Comparison of ENCODE assay signal across 7 cellular contexts in the genomic region with DNA sequence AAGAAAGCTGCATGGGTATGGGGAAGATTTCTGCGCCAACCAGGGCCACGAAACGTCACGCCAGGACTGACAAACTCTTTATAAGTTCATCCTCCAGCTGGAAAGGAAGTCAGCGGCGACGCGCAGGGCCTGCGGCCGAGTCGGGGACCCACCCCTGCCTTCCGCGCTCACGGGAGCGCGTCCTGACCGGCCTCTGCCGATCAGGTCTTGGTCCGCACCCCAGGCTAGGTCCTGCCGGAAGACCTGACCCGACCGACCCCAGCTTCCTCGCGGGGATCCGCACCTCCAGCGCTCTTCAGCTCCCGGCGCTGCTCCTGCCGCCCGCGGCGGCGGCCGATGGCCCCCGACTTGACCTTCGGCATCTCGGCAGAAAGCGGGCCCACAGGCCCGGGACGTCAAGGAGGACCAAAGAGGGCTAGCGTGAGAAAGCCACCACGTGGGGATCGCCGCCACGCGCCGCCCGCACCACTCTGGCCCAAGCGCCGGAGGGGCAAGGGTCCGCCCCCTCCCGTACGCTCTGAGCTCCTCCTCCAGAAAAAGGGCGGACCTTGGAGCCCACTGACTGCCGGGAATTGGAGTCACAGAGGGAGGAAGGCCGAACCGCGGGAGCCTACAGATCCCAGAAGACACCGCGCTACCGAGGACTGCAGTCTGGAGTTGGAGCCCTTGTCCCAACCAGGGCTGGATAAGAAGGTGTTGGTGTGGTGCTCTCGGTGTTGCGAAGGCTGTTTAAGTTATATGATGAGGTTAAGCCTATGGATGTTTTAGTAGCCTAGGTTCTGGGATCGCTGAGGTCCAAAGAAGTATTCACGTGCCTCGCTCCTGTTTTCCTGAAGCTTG. TPM values are rescaled to one million over a fixed set of nuclear protein-coding genes. Genes with fewer than 3 reads are reported as not detected.
DNase-seq lines count a peak whose midpoint lies in the region; ATAC-seq and TF ChIP-seq lines count a peak whose summit lies in the region.

Gene DIMT1 (minus strand): TSS at position 495 of the 840 bp plus-strand sequence. CDS start 133 bp downstream, at position 362.

- H3K4me2 ChIP-seq in hepatocyte = peak within 1 kb of the TSS; percentile 82

- no peaks in the 10 kb centered on the region for H3K27me3 ChIP-seq in hepatocyte

- no peak for TF ChIP-seq CTCF in hepatocyte (IDR thresholded peaks at IDR 0.05; ENCODE audit: poor library complexity)

- H4K20me1 ChIP-seq in hepatocyte (ENCODE audit: insufficient read depth, poor library complexity, severe bottlenecking) = no peaks in the 10 kb centered on the region

- peak within 1 kb of the TSS; percentile 92 for H3K27ac ChIP-seq in hepatocyte

- under 1% methylated on average over 61 of the region's 66 CpGs for WGBS in hepatocyte (ENCODE audit: low lambda C conversion rate, missing lambda C conversion rate)

- DNase-seq in NCI-H2081 (lab: John Stamatoyannopoulos, UW) (peak; percentile 93 to 94), T1000 (lab: John Stamatoyannopoulos, UW) (peak; percentile 92), astrocyte of the hippocampus (ENCODE audit: low read depth, low spot score) (peak; percentile 99), hepatocyte (ENCODE audit: low spot score) (peak; percentile 99), renal cortical epithelial cell (ENCODE audit: low read depth) (peak; percentile 94)

- peak within 1 kb of the TSS; percentile 91 for H2AFZ ChIP-seq in hepatocyte

- H3K9me2 ChIP-seq in hepatocyte (replicated peaks; ENCODE audit: insufficient read depth) = no peaks in the 10 kb centered on the region

- no peaks in the 10 kb centered on the region for H3K36me3 ChIP-seq in hepatocyte (replicated peaks; ENCODE audit: insufficient read depth, low read depth)

- ATAC-seq in GM18508 (IDR thresholded peaks at IDR 0.05; ENCODE audit: insufficient read depth, unreplicated experiment) (peak; percentile 94), HG03025 (IDR thresholded peaks at IDR 0.05; ENCODE audit: low FRiP score, unreplicated experiment) (peak; percentile 98)

- peaks cover 3% of the 10 kb centered on the region for H3K4me1 ChIP-seq in hepatocyte (ENCODE audit: insufficient read depth)

- H3K9me3 ChIP-seq in hepatocyte (ENCODE audit: low read depth) = no peaks in the 10 kb centered on the region

- H3K4me3 ChIP-seq in hepatocyte = peak within 1 kb of the TSS; percentile 64

- peaks cover 14% of the 10 kb centered on the region for H3K79me2 ChIP-seq in hepatocyte

RNA-seq across cellular contexts. Expression of gene DIMT1, which starts in this region (rescaled TPM):
- total RNA-seq in hepatocyte (23.5 and 25.4 TPM in 2 replicates), renal cortical epithelial cell (30.9 and 45.8 TPM in 2 replicates)
- 25.7 and 30.9 TPM in 2 replicates for polyA plus RNA-seq in hepatocyte

Comparison
In these comparisons a context has a peak if more than half of its experiments do, and no peak if none do; other contexts are left out.
1. Peak in every context shown above with its lines: DNase-seq, ATAC-seq, H3K4me3 ChIP-seq and H3K27ac ChIP-seq.